Comparison of ENCODE assay signal across 8 cellular contexts in genomic region chr12:74539765-74540526, GRCh38. TPM values are rescaled to one million over a fixed set of nuclear protein-coding genes. Genes with fewer than 3 reads are reported as not detected.
DNase-seq lines count a peak whose midpoint lies in the region; FAIRE-seq and TF ChIP-seq lines count a peak whose summit lies in the region.

No MANE protein-coding gene starts in this region.

- FAIRE-seq in GM12891 (lab: Jason Lieb, UNC): no peak

- peaks cover 2% of the 10 kb centered on the region; the same call in 1 of the 2 replicates for H3K4me1 ChIP-seq in BE2C
- H3K4me1 ChIP-seq in mucosa of stomach (ENCODE audit: control insufficient read depth, insufficient read depth, low read length): peaks cover 17% of the 10 kb centered on the region

- peak overlapping the region; percentile 98; the same call in 1 of the 2 replicates for H3K27ac ChIP-seq in HL-60 (replicated peaks)
- H3K27ac ChIP-seq in brain microvascular endothelial cell: no peak overlapping the region

- H3K36me3 ChIP-seq in BE2C (peaks cover 24% of the 10 kb centered on the region), brain microvascular endothelial cell (replicated peaks) (peaks cover 8% of the 10 kb centered on the region), mucosa of stomach (ENCODE audit: control insufficient read depth, insufficient read depth, low read length) (no peaks in the 10 kb centered on the region)

- in situ Hi-C loops in brain microvascular endothelial cell (cut with HindIII; ENCODE audit: low pct_ligation_motif_present, low sequenced_read_pairs): no loop called here

- TF ChIP-seq POLR2A in GM12891 (IDR thresholded peaks at IDR 0.05; ENCODE audit: low read depth, low read length): no peak

- H3K9ac ChIP-seq in mucosa of stomach (ENCODE audit: low read length): peak overlapping the region; percentile 99

- H3K9me3 ChIP-seq in BE2C: no peaks in the 10 kb centered on the region
- H3K9me3 ChIP-seq in mucosa of stomach (ENCODE audit: control insufficient read depth, low read length): no peaks in the 10 kb centered on the region

- TF ChIP-seq CTCF in BE2C (IDR thresholded peaks at IDR 0.05; ENCODE audit: low read depth, low read length): no peak
- TF ChIP-seq CTCF in HL-60 (IDR thresholded peaks at IDR 0.05; ENCODE audit: insufficient read depth, low read length): no peak
- no peak for TF ChIP-seq CTCF in brain microvascular endothelial cell (IDR thresholded peaks at IDR 0.05; ENCODE audit: low read depth, low read length, missing control alignments)

- H3K4me3 ChIP-seq in BE2C (ENCODE audit: low read depth, low read length) (peak overlapping the region; percentile 94), HL-60 (replicated peaks; ENCODE audit: insufficient read depth, low read length) (peak overlapping the region; percentile 61), brain microvascular endothelial cell (ENCODE audit: low read depth, low read length) (peak overlapping the region; percentile 90), mucosa of stomach (ENCODE audit: low read length) (peak overlapping the region; percentile 99)

- no peak for DNase-seq in BE2C
- DNase-seq in HL-60 (ENCODE audit: low read depth in 1 of 2, low spot score in 1 of 2): no peak
- DNase-seq in brain microvascular endothelial cell: no peak
- no peak for DNase-seq in dedifferentiated amniotic fluid mesenchymal stem cell (ENCODE audit: extremely low spot score)
- DNase-seq in GM12891 (ENCODE audit: insufficient read length, low spot score): no peak
- DNase-seq in globus pallidus (ENCODE audit: low spot score): no peak
- no peak for DNase-seq in NCI-H2227 treated with DMSO at 0.1 percent for 48 hours (lab: John Stamatoyannopoulos, UW)

- H3K27me3 ChIP-seq in BE2C: no peaks in the 10 kb centered on the region
- no peaks in the 10 kb centered on the region for H3K27me3 ChIP-seq in HL-60 (ENCODE audit: insufficient read depth, poor library complexity, severe bottlenecking)
- H3K27me3 ChIP-seq in brain microvascular endothelial cell (replicated peaks): no peaks in the 10 kb centered on the region
- no peaks in the 10 kb centered on the region for H3K27me3 ChIP-seq in mucosa of stomach (ENCODE audit: control insufficient read depth, insufficient read depth, low read length)

TF ChIP-seq in GM12891, 5 proteins besides CTCF, POLR2A, EP300 and RAD21:
- no peak for TF ChIP-seq TAF1 (IDR thresholded peaks at IDR 0.05; ENCODE audit: low read depth, low read length)
- TF ChIP-seq POLR2AphosphoS5 (IDR thresholded peaks at IDR 0.05; ENCODE audit: low read depth, low read length): no peak
- TF ChIP-seq POU2F2 (IDR thresholded peaks at IDR 0.05; ENCODE audit: low read depth, low read length): no peak

RNA-seq across cellular contexts. Expression of gene ATXN7L3B, which starts 2.3 kb away (rescaled TPM):
- polyA plus RNA-seq in BE2C (2012; ENCODE audit: insufficient read depth, insufficient read length, low read depth): 45.0 TPM
- polyA plus RNA-seq in GM12891 (2012; ENCODE audit: low read depth, missing spikeins): 13.0 TPM
